ENCODE assay signal across 1 cellular context in genomic region chr2:240278661-240279060, GRCh38.
TF ChIP-seq lines count a peak whose summit lies in the region.

No MANE protein-coding gene starts in this region.

TF ChIP-seq in IMR-90, 13 proteins besides CTCF, POLR2A, EP300 and RAD21 (continued from another document):
- no peak for TF ChIP-seq USF2 (IDR thresholded peaks at IDR 0.05; ENCODE audit: low read depth, low read length)
- TF ChIP-seq RCOR1 (IDR thresholded peaks at IDR 0.05; ENCODE audit: insufficient replicate concordance, low read length), result no peak
- no peak for TF ChIP-seq CEBPB (IDR thresholded peaks at IDR 0.05; ENCODE audit: low read depth, low read length)
- no peak for TF ChIP-seq CHD1 (IDR thresholded peaks at IDR 0.05; ENCODE audit: low read depth, low read length)
- no peak for TF ChIP-seq MAFK (IDR thresholded peaks at IDR 0.05; ENCODE audit: low read depth, low read length)
- no peak for TF ChIP-seq SMC3 (IDR thresholded peaks at IDR 0.05; ENCODE audit: low read depth, low read length)
- no peak for TF ChIP-seq BHLHE40 (IDR thresholded peaks at IDR 0.05; ENCODE audit: low read depth, low read length)
TF ChIP-seq in IMR-90: peak in this region for 0.
